In genomic region chr22:43341565-43341964, GRCh38 we compare ENCODE assay signal across 17 cellular contexts. TPM values are rescaled to one million over a fixed set of nuclear protein-coding genes. Genes with fewer than 3 reads are reported as not detected.
DNase-seq lines count a peak whose midpoint lies in the region; ATAC-seq and TF ChIP-seq lines count a peak whose summit lies in the region.
"Had no signal": no experiment of that assay in that cellular context is flagged by ENCODE, and none has a peak within 500 bp of the region (broad histone marks: within the 10 kb centered on the region; RNA-seq: fewer than 3 reads in every experiment).

No MANE protein-coding gene starts in this region.

- intact Hi-C loops in CD4-positive, alpha-beta T cell (cut with DNase I, micrococcal nuclease): no loop called here
- intact Hi-C loops in esophagus muscularis mucosa (cut with DNase I) (loop anchor here (5.0 kb wide), 1 partner anchor 49 kb away; no protein-coding TSS in a partner anchor), adrenal gland (cut with DNase I) (no loop called here)

- ATAC-seq in CD4-positive, alpha-beta T cell (ENCODE audit: poor library complexity): no peak
- ATAC-seq in HG03139 (IDR thresholded peaks at IDR 0.05; ENCODE audit: unreplicated experiment) (no peak), GM18498 (IDR thresholded peaks at IDR 0.05; ENCODE audit: unreplicated experiment) (no peak)
- ATAC-seq: activated T-cell treated with anti-CD3 and anti-CD28 coated beads, Interleukin-2, amount 50 U/mL, for 72 hours had no signal

- no peak for TF ChIP-seq POLR2A in esophagus muscularis mucosa (IDR thresholded peaks at IDR 0.05; ENCODE audit: low read depth)
- TF ChIP-seq POLR2A in adrenal gland (IDR thresholded peaks at IDR 0.05): no peak

- H3K36me3 Mint-ChIP-seq in CD4-positive, alpha-beta T cell (ENCODE audit: low read depth): no peaks in the 10 kb centered on the region
- no peaks in the 10 kb centered on the region for H3K36me3 Mint-ChIP-seq in IgD-negative memory B cell
- peaks cover 4% of the 10 kb centered on the region for H3K36me3 Mint-ChIP-seq in neural progenitor cell

- H3K27me3 ChIP-seq in CD4-positive, alpha-beta T cell (ENCODE audit: control insufficient read depth, insufficient read depth, low read length): peaks cover 38% of the 10 kb centered on the region
- H3K27me3 ChIP-seq in esophagus muscularis mucosa (peaks cover 0 to 47% (median 21%) of the 10 kb centered on the region in 4 donors), neural progenitor cell (peaks cover 60% of the 10 kb centered on the region), adrenal gland (peaks cover 4% of the 10 kb centered on the region)

- H3K4me2 ChIP-seq in neural progenitor cell: peak overlapping the region; percentile 97

- H3K27me3 Mint-ChIP-seq in CD4-positive, alpha-beta T cell: peaks cover 53% of the 10 kb centered on the region
- H3K27me3 Mint-ChIP-seq in IgD-negative memory B cell (peaks cover 44% of the 10 kb centered on the region), neural progenitor cell (ENCODE audit: insufficient read depth, low read depth) (peaks cover 38% of the 10 kb centered on the region)

- POLR2A ChIA-PET in CD4-positive, alpha-beta T cell (lab: Charles Lee): no interaction called here

- no peak overlapping the region for H3K9ac ChIP-seq in neural progenitor cell

- CTCF ChIA-PET in CD4-positive, alpha-beta T cell (lab: Charles Lee): no interaction called here

- TF ChIP-seq EP300 in esophagus muscularis mucosa (IDR thresholded peaks at IDR 0.05): no peak

- no peaks in the 10 kb centered on the region for H3K9me3 Mint-ChIP-seq in CD4-positive, alpha-beta T cell
- H3K9me3 Mint-ChIP-seq in IgD-negative memory B cell (no peaks in the 10 kb centered on the region), neural progenitor cell (no peaks in the 10 kb centered on the region)
- H3K9me3 Mint-ChIP-seq: activated T-cell treated with anti-CD3 and anti-CD28 coated beads, Interleukin-2, amount 50 U/mL, for 72 hours had no signal

- H3K4me1 ChIP-seq in esophagus muscularis mucosa (peaks cover 16 to 81% (median 78%) of the 10 kb centered on the region in 4 donors), neural progenitor cell (peaks cover 34% of the 10 kb centered on the region), adrenal gland (replicated peaks in 1 of 2) (peaks cover 0 to 9% of the 10 kb centered on the region in 2 donors)

- peaks cover 33% of the 10 kb centered on the region for H4K20me1 ChIP-seq in neural progenitor cell (ENCODE audit: low read depth)

- H3K27ac Mint-ChIP-seq in CD4-positive, alpha-beta T cell: no peak overlapping the region
- peak overlapping the region in 1 of 3 donors; percentile 16 for H3K27ac Mint-ChIP-seq in IgD-negative memory B cell
- peak overlapping the region; percentile 87 for H3K27ac Mint-ChIP-seq in neural progenitor cell
- H3K27ac Mint-ChIP-seq: activated T-cell treated with anti-CD3 and anti-CD28 coated beads, Interleukin-2, amount 50 U/mL, for 72 hours had no signal

- 59% methylated on average over 7 of the region's 7 CpGs for WGBS in esophagus muscularis mucosa
- 57 to 70% (median 60%) methylated on average over 7 of the region's 7 CpGs for WGBS in adrenal gland, 4 donors

- H3K9me3 ChIP-seq in CD4-positive, alpha-beta T cell (ENCODE audit: control insufficient read depth, low read length): no peaks in the 10 kb centered on the region
- no peaks in the 10 kb centered on the region for H3K9me3 ChIP-seq in esophagus muscularis mucosa
- H3K9me3 ChIP-seq in neural progenitor cell (ENCODE audit: low read depth): no peaks in the 10 kb centered on the region
- H3K9me3 ChIP-seq in adrenal gland (replicated peaks in 1 of 3): no peaks in the 10 kb centered on the region
- H3K9me3 ChIP-seq: vagina had no signal

- H3K79me2 ChIP-seq in neural progenitor cell (ENCODE audit: low read depth): peaks cover 9% of the 10 kb centered on the region

- H3K27ac ChIP-seq in CD4-positive, alpha-beta T cell (ENCODE audit: low read depth, low read length): no peak overlapping the region
- H3K27ac ChIP-seq in esophagus muscularis mucosa (replicated peaks in 1 of 4): peak overlapping the region; percentile 77 to 84 (median 81)
- no peak overlapping the region for H3K27ac ChIP-seq in neural progenitor cell
- no peak overlapping the region for H3K27ac ChIP-seq in adrenal gland
- H3K27ac ChIP-seq: RWPE1, vagina had no signal

- no peak for TF ChIP-seq CTCF in CD4-positive, alpha-beta T cell (IDR thresholded peaks at IDR 0.05)
- TF ChIP-seq CTCF in esophagus muscularis mucosa (IDR thresholded peaks at IDR 0.05): no peak
- TF ChIP-seq CTCF in neural progenitor cell (IDR thresholded peaks at IDR 0.05): no peak
- TF ChIP-seq CTCF in adrenal gland (IDR thresholded peaks at IDR 0.05): no peak

- H3K4me3 Mint-ChIP-seq in CD4-positive, alpha-beta T cell: peak overlapping the region; percentile 66
- H3K4me3 Mint-ChIP-seq in IgD-negative memory B cell (peak overlapping the region in 3 of 4 donors; percentile 33 to 73 (median 34)), neural progenitor cell (peak overlapping the region; percentile 84)

- H3K36me3 ChIP-seq in esophagus muscularis mucosa: no peaks in the 10 kb centered on the region
- H3K36me3 ChIP-seq in neural progenitor cell: no peaks in the 10 kb centered on the region
- no peaks in the 10 kb centered on the region for H3K36me3 ChIP-seq in adrenal gland (replicated peaks in 1 of 2)
- H3K36me3 ChIP-seq: vagina had no signal

- H2AFZ ChIP-seq in neural progenitor cell (replicated peaks): no peak overlapping the region

- DNase-seq in CD4-positive, alpha-beta T cell: no peak
- DNase-seq in esophagus muscularis mucosa (ENCODE audit: extremely low spot score): no peak
- DNase-seq in neural progenitor cell (ENCODE audit: low spot score): no peak
- DNase-seq in adrenal gland: no peak
- DNase-seq in RPMI8226: no peak
- DNase-seq: activated CD4-positive, alpha-beta T cell treated with anti-CD3 and anti-CD28 coated beads, Interleukin-2, amount 50 U/mL, for 48 hours; activated T-cell treated with anti-CD3 and anti-CD28 coated beads, Interleukin-2, amount 50 U/mL, for 72 hours; amygdala; NCI-H187; NCI-H446 had no signal

- H3K4me1 Mint-ChIP-seq in CD4-positive, alpha-beta T cell (ENCODE audit: low read depth): peaks cover 11% of the 10 kb centered on the region
- H3K4me1 Mint-ChIP-seq in IgD-negative memory B cell (peaks cover 0 to 4% (median 2%) of the 10 kb centered on the region in 3 donors), neural progenitor cell (peaks cover 28% of the 10 kb centered on the region)

- peaks cover 17% of the 10 kb centered on the region for H3F3A ChIP-seq in neural progenitor cell (ENCODE audit: low read depth)

- H3K4me3 ChIP-seq in esophagus muscularis mucosa (peak overlapping the region; percentile 61 to 78 (median 66)), neural progenitor cell (peak overlapping the region; percentile 75), adrenal gland (no peak overlapping the region)
- H3K4me3 ChIP-seq: vagina had no signal

RNA-seq across cellular contexts. Expression of gene SCUBE1, which starts 1.6 kb away (rescaled TPM):
- total RNA-seq in CD4-positive, alpha-beta T cell: not detected
- polyA plus RNA-seq in IgD-negative memory B cell: not detected
- total RNA-seq in esophagus muscularis mucosa: 100 to 1,000 TPM in 1 of 4 donors, 10 to 100 TPM in 3; 33.3 to 109 (median 66.3) TPM
- 25.9 and 35.3 TPM in 2 replicates for total RNA-seq in neural progenitor cell (ENCODE audit: low replicate concordance)
- total RNA-seq in adrenal gland: 10 to 100 TPM in 6 of 8 donors, 1 to 10 TPM in 2; 3.7 to 34.0 (median 12.0) TPM
- polyA plus RNA-seq in adrenal gland: 1 to 10 TPM; 2.7 to 5.3 (median 4.2) TPM
- total RNA-seq: fibroblast of villous mesenchyme, myocyte had no signal

Comparison
In these comparisons a context has a peak if more than half of its experiments do, and no peak if none do; other contexts are left out.
1. H3K27ac ChIP-seq: peak in esophagus muscularis mucosa (4 of 4); none in CD4-positive, alpha-beta T cell (single experiment), neural progenitor cell (single experiment) and adrenal gland (0 of 5).
2. H3K4me3 Mint-ChIP-seq: peak in every context shown above with its lines; median percentile 84 in neural progenitor cell; 66 in CD4-positive, alpha-beta T cell; 34 in IgD-negative memory B cell.
3. H3K4me3 ChIP-seq: peak in esophagus muscularis mucosa (4 of 4) and neural progenitor cell (single experiment); none in adrenal gland (0 of 4).
4. RNA of gene SCUBE1, which starts 1.6 kb away (total RNA-seq): 33.3 to 109 TPM in esophagus muscularis mucosa, 25.9 to 35.3 TPM in neural progenitor cell and 3.7 to 34.0 TPM in adrenal gland; not detected in CD4-positive, alpha-beta T cell; every median in the first group is over 4 times any median in the second.